In genomic region chr7:26305048-26305868, GRCh38 we compare ENCODE assay signal across 11 cellular contexts. TPM values are rescaled to one million over a fixed set of nuclear protein-coding genes. Genes with fewer than 3 reads are reported as not detected.
DNase-seq lines count a peak whose midpoint lies in the region; ATAC-seq, FAIRE-seq and TF ChIP-seq lines count a peak whose summit lies in the region.
"Had no signal": no experiment of that assay in that cellular context is flagged by ENCODE, and none has a peak within 500 bp of the region (broad histone marks: within the 10 kb centered on the region; RNA-seq: fewer than 3 reads in every experiment).

No MANE protein-coding gene starts in this region.

- RAD21 ChIA-PET in GM12878 (lab: Charles Lee; ENCODE audit: unreplicated experiment), result interaction anchor here (0.8 to 1.9 kb wide), 9 partner anchors 10 to 410 kb away, joined by 3 to 6 read pairs (median 3); partner anchors contain the start of gene CBX3

- TF ChIP-seq RAD21 in GM12878 (IDR thresholded peaks at IDR 0.05; ENCODE audit: insufficient read depth, low read depth, low read length), result no peak

- TF ChIP-seq EP300 in GM12878 (IDR thresholded peaks at IDR 0.05; ENCODE audit: borderline replicate concordance in 1 of 2, control insufficient read depth in 1 of 2, low read depth in 2 of 2, low read length in 2 of 2), result no peak

- H3K4me1 ChIP-seq in GM12878 (ENCODE audit: control insufficient read depth, insufficient read depth, low read length), result no peaks in the 10 kb centered on the region
- H3K4me1 ChIP-seq: testis had no signal

- no TSS peak for BruUV-seq in GM12878 (replicated peaks; lab: Mats Ljungman, UMichigan)

- CTCF ChIA-PET in activated CD8-positive, alpha-beta memory T cell treated with anti-CD3 and anti-CD28 coated beads, Interleukin-2, amount 10 ng/mL, durations not matched to agents 7 days and 5 days (lab: Charles Lee), result interaction anchor here (1.3 kb wide), 1 partner anchor 9 kb away, joined by 4 read pairs; no protein-coding TSS in a partner anchor
- CTCF ChIA-PET in GM12878 (lab: Yijun Ruan, JAX), result interaction anchor here (0.8 to 2.0 kb wide), 9 partner anchors 10 to 215 kb away, joined by 3 to 13 read pairs (median 4); partner anchors contain the start of gene SNX10

- H3K27ac ChIP-seq in GM12878 (ENCODE audit: control insufficient read depth, insufficient read depth), result no peak overlapping the region
- H3K27ac ChIP-seq: testis had no signal

- no peaks in the 10 kb centered on the region for H3K27me3 Mint-ChIP-seq in activated CD8-positive, alpha-beta memory T cell treated with anti-CD3 and anti-CD28 coated beads, Interleukin-2, amount 10 ng/mL, durations not matched to agents 7 days and 5 days
- no peaks in the 10 kb centered on the region for H3K27me3 Mint-ChIP-seq in stimulated activated naive B cell treated with anti-CD40 and anti-IgM and Interleukin-4, amounts not matched to agents 10 μg/mL and 1 μg/mL and 100 μg/mL, for 72 hours

- peak overlapping the region; percentile 51 for H3K4me3 ChIP-seq in NB4 (ENCODE audit: low read depth, low read length)
- H3K4me3 ChIP-seq in GM12878, result no peak overlapping the region
- H3K4me3 ChIP-seq: testis had no signal

- no peaks in the 10 kb centered on the region for H4K20me1 ChIP-seq in GM12878 (ENCODE audit: control insufficient read depth, insufficient read depth)

- no peaks in the 10 kb centered on the region for H3K9me3 ChIP-seq in GM12878 (replicated peaks; ENCODE audit: control insufficient read depth, insufficient read depth, low read length)
- H3K9me3 ChIP-seq: testis had no signal

- H3K27ac Mint-ChIP-seq in activated CD8-positive, alpha-beta memory T cell treated with anti-CD3 and anti-CD28 coated beads, Interleukin-2, amount 10 ng/mL, durations not matched to agents 7 days and 5 days, result peak overlapping the region; percentile 13
- peak overlapping the region; percentile 81 for H3K27ac Mint-ChIP-seq in stimulated activated naive B cell treated with anti-CD40 and anti-IgM and Interleukin-4, amounts not matched to agents 10 μg/mL and 1 μg/mL and 100 μg/mL, for 72 hours

- H2AFZ ChIP-seq in GM12878 (ENCODE audit: control insufficient read depth, low read depth, low read length), result no peak overlapping the region

- SMC1A ChIA-PET in GM12878 (lab: Charles Lee; ENCODE audit: uncharacterized antibody, unreplicated experiment), result interaction anchor here (0.7 to 3.6 kb wide), 10 partner anchors 9 to 108 kb away, joined by 3 to 32 read pairs (median 5); no protein-coding TSS in a partner anchor

- no peaks in the 10 kb centered on the region for H3K27me3 ChIP-seq in GM12878 (replicated peaks in 1 of 2; ENCODE audit: control insufficient read depth in 2 of 2, insufficient read depth in 2 of 2, low read length in 1 of 2)
- H3K27me3 ChIP-seq: testis had no signal

- no peak for DNase-seq in activated CD8-positive, alpha-beta memory T cell treated with anti-CD3 and anti-CD28 coated beads, Interleukin-2, amount 10 ng/mL, durations not matched to agents 7 days and 5 days
- DNase-seq in activated CD8-positive, alpha-beta memory T cell treated with anti-CD3 and anti-CD28 coated beads, Interleukin-2, amount 50 U/mL, for 4 hours, result no peak
- peak; percentile 99 for DNase-seq in NB4 (ENCODE audit: low read depth)
- no peak for DNase-seq in GM12878 (ENCODE audit: low read depth, low spot score)
- no peak for DNase-seq in stimulated activated naive B cell treated with anti-CD40 and anti-IgM and Interleukin-4, amounts not matched to agents 10 μg/mL and 1 μg/mL and 100 μg/mL, for 72 hours
- no peak for DNase-seq in COLO668 (lab: John Stamatoyannopoulos, UW; ENCODE audit: unreplicated experiment)
- DNase-seq: activated T-cell treated with anti-CD3 and anti-CD28 coated beads, Interleukin-2, amount 50 U/mL, for 4 hours; testis had no signal

- H3K36me3 Mint-ChIP-seq in activated CD8-positive, alpha-beta memory T cell treated with anti-CD3 and anti-CD28 coated beads, Interleukin-2, amount 10 ng/mL, durations not matched to agents 7 days and 5 days, result peaks cover 26% of the 10 kb centered on the region
- H3K36me3 Mint-ChIP-seq in stimulated activated naive B cell treated with anti-CD40 and anti-IgM and Interleukin-4, amounts not matched to agents 10 μg/mL and 1 μg/mL and 100 μg/mL, for 72 hours, result peaks cover 11 to 38% of the 10 kb centered on the region in 2 donors

- H3K9me3 Mint-ChIP-seq in activated CD8-positive, alpha-beta memory T cell treated with anti-CD3 and anti-CD28 coated beads, Interleukin-2, amount 10 ng/mL, durations not matched to agents 7 days and 5 days (ENCODE audit: low read depth), result no peaks in the 10 kb centered on the region
- H3K9me3 Mint-ChIP-seq in stimulated activated naive B cell treated with anti-CD40 and anti-IgM and Interleukin-4, amounts not matched to agents 10 μg/mL and 1 μg/mL and 100 μg/mL, for 72 hours, result no peaks in the 10 kb centered on the region
- H3K9me3 Mint-ChIP-seq: activated T-cell treated with anti-CD3 and anti-CD28 coated beads, Interleukin-2, amount 50 U/mL, for 4 hours had no signal

- ATAC-seq in activated CD8-positive, alpha-beta memory T cell treated with anti-CD3 and anti-CD28 coated beads, Interleukin-2, amount 10 ng/mL, durations not matched to agents 7 days and 5 days, result no peak
- peak; percentile 72 for ATAC-seq in GM12878
- peak; percentile 55 to 66 for ATAC-seq in stimulated activated naive B cell treated with anti-CD40 and anti-IgM and Interleukin-4, amounts not matched to agents 10 μg/mL and 1 μg/mL and 100 μg/mL, for 72 hours (replicated peaks)
- no peak for ATAC-seq in GM21528 (IDR thresholded peaks at IDR 0.05; ENCODE audit: low FRiP score, unreplicated experiment)
- no peak for ATAC-seq in GM19328 (IDR thresholded peaks at IDR 0.05; ENCODE audit: unreplicated experiment)
- ATAC-seq: Right ventricle myocardium inferior had no signal

- in situ Hi-C loops in GM12878 (cut with MboI), result no loop called here

- 75% methylated on average over 9 of the region's 9 CpGs for WGBS in GM12878 (ENCODE audit: insufficient coverage, insufficient replicate concordance, low lambda C conversion rate, missing lambda C conversion rate)

- TF ChIP-seq CTCF in NB4 (IDR thresholded peaks at IDR 0.05; ENCODE audit: low read depth, low read length) (no peak), GM12878 (IDR thresholded peaks at IDR 0.05 in 2 of 3, conservative IDR thresholded peaks at IDR 0.05 in 1 of 3; ENCODE audit: control insufficient read depth in 2 of 3, extremely low read depth in 1 of 3, insufficient read depth in 1 of 3, low read depth in 3 of 3, low read length in 3 of 3) (no peak)

- peaks cover 12% of the 10 kb centered on the region for H3K4me1 Mint-ChIP-seq in activated CD8-positive, alpha-beta memory T cell treated with anti-CD3 and anti-CD28 coated beads, Interleukin-2, amount 10 ng/mL, durations not matched to agents 7 days and 5 days
- peaks cover 35 to 50% of the 10 kb centered on the region in 2 donors for H3K4me1 Mint-ChIP-seq in stimulated activated naive B cell treated with anti-CD40 and anti-IgM and Interleukin-4, amounts not matched to agents 10 μg/mL and 1 μg/mL and 100 μg/mL, for 72 hours

- FAIRE-seq in GM12878 (lab: Jason Lieb, UNC), result no peak

- intact Hi-C loops in GM12878 (cut with micrococcal nuclease; ENCODE audit: unreplicated experiment), result no loop called here

- peaks cover 0 to 13% of the 10 kb centered on the region in 2 experiments; a peak in 1 of 4 replicates for H3K36me3 ChIP-seq in GM12878 (ENCODE audit: control insufficient read depth in 2 of 2, insufficient read depth in 2 of 2, low read length in 1 of 2)

- TF ChIP-seq POLR2A in NB4 (IDR thresholded peaks at IDR 0.05; ENCODE audit: extremely low read depth, insufficient read length), result peak; percentile 56
- TF ChIP-seq POLR2A in GM12878 (IDR thresholded peaks at IDR 0.05; ENCODE audit: low read depth, low read length), result no peak

- H3K4me3 Mint-ChIP-seq in activated CD8-positive, alpha-beta memory T cell treated with anti-CD3 and anti-CD28 coated beads, Interleukin-2, amount 10 ng/mL, durations not matched to agents 7 days and 5 days, result no peak overlapping the region
- H3K4me3 Mint-ChIP-seq in stimulated activated naive B cell treated with anti-CD40 and anti-IgM and Interleukin-4, amounts not matched to agents 10 μg/mL and 1 μg/mL and 100 μg/mL, for 72 hours, result peak overlapping the region; percentile 50 to 74
- H3K4me3 Mint-ChIP-seq: activated T-cell treated with anti-CD3 and anti-CD28 coated beads, Interleukin-2, amount 50 U/mL, for 4 hours had no signal

- H3K79me2 ChIP-seq in GM12878 (ENCODE audit: control insufficient read depth, insufficient read depth, low read length), result no peaks in the 10 kb centered on the region; the same call in 1 of the 2 replicates

- POLR2A ChIA-PET in GM12878 (lab: Charles Lee), result interaction anchor here (0.7 to 1.6 kb wide), 3 partner anchors 9 to 1180 kb away, joined by 3 to 5 read pairs (median 3); no protein-coding TSS in a partner anchor

- H3K4me2 ChIP-seq in GM12878 (ENCODE audit: control insufficient read depth, insufficient read depth), result no peak overlapping the region

- no peak overlapping the region for H3K9ac ChIP-seq in GM12878 (ENCODE audit: control insufficient read depth, insufficient read depth, low read length)

TF ChIP-seq in GM12878, 131 proteins besides CTCF, POLR2A, EP300 and RAD21 (continues in another document):
- TF ChIP-seq PAX5 (IDR thresholded peaks at IDR 0.05; ENCODE audit: borderline replicate concordance, low read depth, low read length), result no peak

RNA-seq across cellular contexts. Expression of gene SNX10, which starts 13.6 kb away (rescaled TPM):
- total RNA-seq in activated CD8-positive, alpha-beta memory T cell treated with anti-CD3 and anti-CD28 coated beads, Interleukin-2, amount 10 ng/mL, durations not matched to agents 7 days and 5 days, result 10 to 100 TPM; 42.8 to 59.3 TPM
- total RNA-seq in GM12878 (2013; cell fraction: nucleolus; rRNA removed), result 16.4 and 17.4 TPM in 2 replicates
- total RNA-seq in GM12878 (2014; rRNA removed), result 22.5 and 26.1 TPM in 2 replicates
- total RNA-seq in GM12878 (2014; rRNA removed; fragmentation: Illumina TruSeq; extraction: Trizol), result 32.7 and 33.2 TPM in 2 replicates
- 30.4 and 30.8 TPM in 2 replicates for total RNA-seq in GM12878 (2021)
- 8.9 TPM for polyA plus RNA-seq in GM12878 (2011; ENCODE audit: low read depth)
- 53.2 and 75.9 TPM in 2 replicates for polyA plus RNA-seq in GM12878 (2011; rRNA removed)
- 18.6 and 19.2 TPM in 2 replicates for polyA plus RNA-seq in GM12878 (2011; cell fraction: cytosol; rRNA removed)
- 18.8 and 20.3 TPM in 2 replicates for polyA plus RNA-seq in GM12878 (2011; cell fraction: nucleus; rRNA removed)
- 12.6 and 21.3 TPM in 2 replicates for polyA plus RNA-seq in GM12878 (2012)
- polyA plus RNA-seq in GM12878 (2014; fragmentation: Illumina TruSeq; extraction: Trizol), result 29.5 and 37.1 TPM in 2 replicates
- 10 to 100 TPM; 22.9 to 29.7 TPM for polyA plus RNA-seq in GM12878 (2014; fragmentation: Nextera tagmentation; extraction: Ambion mirVana)
- 15.5 and 22.0 TPM in 2 replicates for polyA plus RNA-seq in GM12878 (2014; rRNA removed)
- 10 to 100 TPM; 45.4 to 56.2 TPM for polyA plus RNA-seq in GM12878 (2016; fragmentation: Nextera tagmentation; extraction: Ambion mirVana)
- 17.6 and 33.0 TPM in 2 replicates for polyA minus RNA-seq in GM12878 (2011; rRNA and poly(A)+ RNA removed)
- 8.2 and 11.4 TPM in 2 replicates for polyA minus RNA-seq in GM12878 (2011; cell fraction: cytosol; rRNA and poly(A)+ RNA removed)
- polyA minus RNA-seq in GM12878 (2011; cell fraction: nucleus; rRNA and poly(A)+ RNA removed), result 7.9 and 8.5 TPM in 2 replicates

Comparison
In these comparisons a context has a peak if more than half of its experiments do, and no peak if none do; other contexts are left out.
1. ATAC-seq: peak in GM12878 (single experiment) and stimulated activated naive B cell treated with anti-CD40 and anti-IgM and Interleukin-4, amounts not matched to agents 10 μg/mL and 1 μg/mL and 100 μg/mL, for 72 hours (2 of 2); none in activated CD8-positive, alpha-beta memory T cell treated with anti-CD3 and anti-CD28 coated beads, Interleukin-2, amount 10 ng/mL, durations not matched to agents 7 days and 5 days (single experiment), GM21528 (single experiment) and GM19328 (single experiment).